Comparison of ENCODE assay signal across 8 cellular contexts in the genomic region with DNA sequence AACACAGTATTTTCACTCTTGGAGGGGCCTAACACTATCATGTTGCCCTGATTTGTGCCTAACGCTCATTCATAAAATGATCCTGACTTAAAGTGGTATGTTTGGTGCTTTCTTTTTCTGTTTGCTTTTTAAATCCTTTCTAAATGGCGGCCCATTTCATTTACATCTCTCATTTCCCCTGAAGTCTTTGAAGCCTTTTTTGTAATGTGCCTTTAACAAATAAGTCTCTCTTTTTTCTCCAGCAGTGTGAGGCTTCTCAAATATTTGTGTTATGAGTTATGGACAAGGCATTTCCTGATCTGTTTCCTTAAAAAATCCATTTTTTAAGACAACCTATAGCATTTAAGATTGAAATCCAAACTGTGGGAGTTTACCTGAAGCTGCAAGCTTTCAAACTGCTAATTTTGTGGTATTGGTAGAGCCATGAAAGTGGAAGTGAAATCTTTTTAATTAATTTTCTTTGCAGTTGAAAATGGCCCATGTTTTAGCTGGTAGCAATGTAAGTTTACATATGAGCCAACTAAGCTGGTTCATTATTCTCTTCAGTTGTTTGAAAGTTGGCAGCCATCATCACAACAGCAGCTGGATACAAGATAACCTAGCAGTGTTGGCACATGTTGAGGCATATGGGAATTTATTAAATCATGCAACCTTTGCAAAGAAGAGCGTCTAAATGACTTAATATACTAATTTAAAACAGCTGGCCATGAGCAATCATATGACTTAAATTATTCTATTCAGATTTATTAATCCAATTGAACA.
DNase-seq lines count a peak whose midpoint lies in the region; ATAC-seq lines count a peak whose summit lies in the region.

No MANE protein-coding gene starts in this region.

- DNase-seq in NCI-H524 (lab: John Stamatoyannopoulos, UW) (peak; percentile 4 to 58), lung microvascular endothelial cell (ENCODE audit: low read depth in 2 of 2) (peak; percentile 77 to 81), cerebellum (ENCODE audit: low spot score) (no peak), NCI-H2227 treated with DMSO at 0.1 percent for 48 hours (lab: John Stamatoyannopoulos, UW) (no peak), sciatic nerve (ENCODE audit: low spot score) (no peak), HK-2 (ENCODE audit: unreplicated experiment) (no peak)

- intact Hi-C loops in sciatic nerve (cut with DNase I), result no loop called here

- peak; percentile 62 for ATAC-seq in GM19025 (IDR thresholded peaks at IDR 0.05; ENCODE audit: low read depth, unreplicated experiment)
- ATAC-seq in HG02970 (IDR thresholded peaks at IDR 0.05; ENCODE audit: low FRiP score, unreplicated experiment), result peak; percentile 74
- ATAC-seq in sciatic nerve, result no peak

Comparison
In these comparisons a context has a peak if more than half of its experiments do, and no peak if none do; other contexts are left out.
1. DNase-seq: peak in NCI-H524 (2 of 2) and lung microvascular endothelial cell (2 of 2); none in cerebellum (single experiment), NCI-H2227 treated with DMSO at 0.1 percent for 48 hours (single experiment), sciatic nerve (single experiment) and HK-2 (single experiment).